Comparison of ENCODE assay signal across 9 cellular contexts in the genomic region with DNA sequence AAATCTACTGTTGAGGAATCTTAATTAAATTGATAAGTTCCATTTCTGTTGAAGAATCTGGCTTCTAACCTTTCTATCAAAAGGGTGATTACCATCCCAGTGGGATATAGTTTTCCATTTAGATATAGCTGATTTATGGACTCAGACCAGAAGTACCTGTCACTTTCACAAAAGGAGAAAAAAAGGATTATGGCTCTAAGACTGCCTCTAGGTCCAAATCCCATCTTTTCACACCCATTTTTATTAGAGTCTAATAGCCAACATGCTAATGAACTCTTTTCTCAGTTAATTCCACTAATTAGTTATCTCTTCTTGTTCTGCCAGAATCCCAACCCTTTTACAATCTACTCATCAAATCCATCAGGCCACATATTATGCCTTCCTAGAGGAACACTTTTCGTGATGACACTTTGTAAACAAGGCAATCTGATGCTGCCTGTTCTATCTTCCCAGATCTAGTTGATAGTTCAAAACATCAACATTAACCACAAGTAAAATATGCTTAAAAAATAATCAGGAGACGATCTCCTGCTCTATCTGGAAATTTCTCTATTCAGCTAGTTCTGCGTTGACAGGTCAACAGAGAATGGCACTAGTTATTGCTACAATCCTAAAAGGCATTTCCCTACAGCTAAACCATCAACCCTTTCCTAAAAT. TPM values are rescaled to one million over a fixed set of nuclear protein-coding genes. Genes with fewer than 3 reads are reported as not detected.
DNase-seq lines count a peak whose midpoint lies in the region; ATAC-seq, FAIRE-seq and TF ChIP-seq lines count a peak whose summit lies in the region.
"Had no signal": no experiment of that assay in that cellular context is flagged by ENCODE, and none has a peak within 500 bp of the region (broad histone marks: within the 10 kb centered on the region; RNA-seq: fewer than 3 reads in every experiment).

No MANE protein-coding gene starts in this region.

- DNase-seq in Calu3 (no peak), NT2/D1 (ENCODE audit: low read depth, low spot score) (no peak), endothelial cell of umbilical vein (ENCODE audit: low read depth, low spot score) (no peak), progenitor cell of endocrine pancreas (ENCODE audit: low spot score, unreplicated experiment) (no peak), anterior cingulate cortex (lab: John Stamatoyannopoulos, UW) (no peak), DMS 273 (lab: John Stamatoyannopoulos, UW; ENCODE audit: unreplicated experiment) (no peak), left lobe of liver (ENCODE audit: low spot score) (no peak)

- H3K27me3 Mint-ChIP-seq in Calu3 (ENCODE audit: unreplicated experiment), result no peaks in the 10 kb centered on the region
- H3K27me3 Mint-ChIP-seq in progenitor cell of endocrine pancreas, result no peaks in the 10 kb centered on the region

- CTCF ChIA-PET in Calu3 (lab: Charles Lee) (interaction anchor here (0.6 to 1.4 kb wide), 5 partner anchors 15 to 101 kb away, joined by 3 to 5 read pairs (median 4); partner anchors contain the start of gene SLC9A8), endothelial cell of umbilical vein (lab: Charles Lee) (interaction anchor here (0.7 to 3.3 kb wide), 6 partner anchors 14 to 1220 kb away, joined by 3 to 14 read pairs (median 3); partner anchors contain the start of gene ADNP)

- no peak overlapping the region for H3K9ac ChIP-seq in NT2/D1 (ENCODE audit: insufficient read length, low read depth)
- H3K9ac ChIP-seq in endothelial cell of umbilical vein (replicated peaks; ENCODE audit: extremely low read depth, insufficient read depth, low read length), result peak overlapping the region; percentile 93

- peak overlapping the region; percentile 72 for H3K4me2 ChIP-seq in endothelial cell of umbilical vein (ENCODE audit: insufficient read depth, low read length)

- H3K27ac ChIP-seq in endothelial cell of umbilical vein (ENCODE audit: insufficient read depth, low read depth, low read length), result no peak overlapping the region

- peaks cover 70% of the 10 kb centered on the region for H3K79me2 ChIP-seq in endothelial cell of umbilical vein (ENCODE audit: control insufficient read depth, insufficient read depth, low read length)

- peak overlapping the region; percentile 89 for H3K27ac Mint-ChIP-seq in Calu3 (ENCODE audit: unreplicated experiment)
- H3K27ac Mint-ChIP-seq in progenitor cell of endocrine pancreas, result no peak overlapping the region

- no peak for FAIRE-seq in endothelial cell of umbilical vein (lab: Jason Lieb, UNC)
- FAIRE-seq: GM18507 had no signal

- H4K20me1 ChIP-seq in endothelial cell of umbilical vein (replicated peaks; ENCODE audit: control insufficient read depth, extremely low read depth, insufficient read depth, low read length), result peaks cover under 1% of the 10 kb centered on the region

- H3K36me3 ChIP-seq in NT2/D1 (ENCODE audit: insufficient read depth, insufficient read length, low read length), result peaks cover 18% of the 10 kb centered on the region
- H3K36me3 ChIP-seq in endothelial cell of umbilical vein (ENCODE audit: control insufficient read depth in 2 of 2, extremely low read depth in 1 of 2, insufficient read depth in 2 of 2, low read length in 2 of 2), result no peaks in the 10 kb centered on the region

- no peaks in the 10 kb centered on the region for H3K9me3 Mint-ChIP-seq in Calu3 (ENCODE audit: low read depth, unreplicated experiment)
- H3K9me3 Mint-ChIP-seq in progenitor cell of endocrine pancreas (ENCODE audit: low read depth), result no peaks in the 10 kb centered on the region

- peaks cover 5% of the 10 kb centered on the region for H3K4me1 ChIP-seq in NT2/D1 (ENCODE audit: insufficient read depth, insufficient read length)
- peaks cover 19% of the 10 kb centered on the region for H3K4me1 ChIP-seq in endothelial cell of umbilical vein (ENCODE audit: control insufficient read depth, extremely low read depth, insufficient read depth, low read length)

- H3K36me3 Mint-ChIP-seq in Calu3 (ENCODE audit: insufficient read depth, unreplicated experiment) (peaks cover 41% of the 10 kb centered on the region), progenitor cell of endocrine pancreas (ENCODE audit: insufficient read depth) (no peaks in the 10 kb centered on the region)

- ATAC-seq in GM18861 (IDR thresholded peaks at IDR 0.05; ENCODE audit: unreplicated experiment) (no peak), left lobe of liver (no peak)

- no peak for TF ChIP-seq POLR2A in endothelial cell of umbilical vein (IDR thresholded peaks at IDR 0.05; ENCODE audit: low read depth, low read length)

- intact Hi-C loops in Calu3 (cut with micrococcal nuclease; ENCODE audit: unreplicated experiment), result loop anchor here (5.0 kb wide), 3 partner anchors 34 to 99 kb away; no protein-coding TSS in a partner anchor
- intact Hi-C loops in endothelial cell of umbilical vein (cut with micrococcal nuclease), result loop anchor here (1.0 to 5.0 kb wide), 2 partner anchors 10 to 49 kb away; no protein-coding TSS in a partner anchor

- BruUV-seq in Calu3 (replicated peaks; lab: Mats Ljungman, UMichigan), result TSS peak; percentile 33
- BruUV-seq in endothelial cell of umbilical vein (replicated peaks; lab: Mats Ljungman, UMichigan), result TSS peak; percentile 9

- H2AFZ ChIP-seq in endothelial cell of umbilical vein (ENCODE audit: low read depth, low read length), result no peak overlapping the region

- H3K4me3 ChIP-seq in NT2/D1 (ENCODE audit: insufficient read length, low read depth), result peak overlapping the region; percentile 86
- peak overlapping the region in 1 of 3 experiments; percentile 81 for H3K4me3 ChIP-seq in endothelial cell of umbilical vein (replicated peaks in 1 of 3; ENCODE audit: insufficient read depth in 1 of 3, low read depth in 1 of 3, low read length in 3 of 3)

- dilution Hi-C loops in endothelial cell of umbilical vein (cut with MboI; ENCODE audit: extremely low pct_ligation_motif_present, low sequenced_read_pairs), result no loop called here

- H3K9me1 ChIP-seq in endothelial cell of umbilical vein (replicated peaks; ENCODE audit: control insufficient read depth, extremely low read depth, insufficient read depth, low read length), result no peaks in the 10 kb centered on the region

- H3K4me3 Mint-ChIP-seq in Calu3 (ENCODE audit: low read depth, unreplicated experiment) (peak overlapping the region; percentile 92), progenitor cell of endocrine pancreas (ENCODE audit: low read depth) (peak overlapping the region; percentile 87)

- no peaks in the 10 kb centered on the region for H3K9me3 ChIP-seq in NT2/D1 (ENCODE audit: insufficient read depth, low read length)
- no peaks in the 10 kb centered on the region for H3K9me3 ChIP-seq in endothelial cell of umbilical vein (replicated peaks; ENCODE audit: control insufficient read depth, insufficient read depth, low read length)

- POLR2A ChIA-PET in endothelial cell of umbilical vein (lab: Charles Lee), result interaction anchor here (0.6 kb wide), 1 partner anchor 35 kb away, joined by 3 read pairs; no protein-coding TSS in a partner anchor

- TF ChIP-seq CTCF in Calu3 (IDR thresholded peaks at IDR 0.05; ENCODE audit: unreplicated experiment) (no peak), endothelial cell of umbilical vein (IDR thresholded peaks at IDR 0.05; ENCODE audit: extremely low read depth in 1 of 2, insufficient read depth in 1 of 2, low read depth in 1 of 2, low read length in 2 of 2) (no peak), progenitor cell of endocrine pancreas (IDR thresholded peaks at IDR 0.05; ENCODE audit: unreplicated experiment) (no peak)

- H3K4me1 Mint-ChIP-seq in Calu3 (ENCODE audit: low read depth, unreplicated experiment), result peaks cover 47% of the 10 kb centered on the region
- H3K4me1 Mint-ChIP-seq in progenitor cell of endocrine pancreas (ENCODE audit: low read depth), result peaks cover 25% of the 10 kb centered on the region

- H3K27me3 ChIP-seq in NT2/D1 (ENCODE audit: insufficient read depth, insufficient read length) (no peaks in the 10 kb centered on the region), endothelial cell of umbilical vein (ENCODE audit: control insufficient read depth in 2 of 2, insufficient read depth in 2 of 2, low read length in 2 of 2) (no peaks in the 10 kb centered on the region)

TF ChIP-seq in endothelial cell of umbilical vein, 7 proteins besides CTCF, POLR2A, EP300 and RAD21:
- no peak for TF ChIP-seq GATA2 (IDR thresholded peaks at IDR 0.05; ENCODE audit: insufficient read depth, insufficient read length, low read depth, low read length)
- TF ChIP-seq FOS (IDR thresholded peaks at IDR 0.05; ENCODE audit: borderline replicate concordance, insufficient read depth, low read length), result no peak
- TF ChIP-seq JUN (IDR thresholded peaks at IDR 0.05; ENCODE audit: borderline replicate concordance, insufficient read depth, insufficient read length, low read depth), result no peak
- TF ChIP-seq POLR2AphosphoS5 (IDR thresholded peaks at IDR 0.05; ENCODE audit: insufficient read depth, low read depth, low read length), result no peak
- no peak for TF ChIP-seq MAX (IDR thresholded peaks at IDR 0.05; ENCODE audit: insufficient read depth, insufficient read length)
- TF ChIP-seq MYC (IDR thresholded peaks at IDR 0.05; ENCODE audit: low read depth, low read length), result no peak
- TF ChIP-seq EZH2 (IDR thresholded peaks at IDR 0.05; ENCODE audit: borderline replicate concordance, low read depth, low read length, severe bottlenecking), result no peak

RNA-seq across cellular contexts. Expression of gene B4GALT5, which starts 2.2 kb away (rescaled TPM):
- 117 and 131 TPM in 2 replicates for total RNA-seq in Calu3 (2022)
- 58.5 and 70.1 TPM in 2 replicates for total RNA-seq in endothelial cell of umbilical vein
- polyA plus RNA-seq in endothelial cell of umbilical vein, result 51.0 and 54.4 TPM in 2 replicates
- polyA plus RNA-seq in endothelial cell of umbilical vein (2011; cell fraction: cytosol; rRNA removed), result 48.8 and 51.0 TPM in 2 replicates
- 28.9 and 29.6 TPM in 2 replicates for polyA plus RNA-seq in endothelial cell of umbilical vein (2011; cell fraction: nucleus; rRNA removed)
- polyA plus RNA-seq in endothelial cell of umbilical vein (2012), result 33.3 and 39.7 TPM in 2 replicates
- 80.5 and 82.9 TPM in 2 replicates for polyA minus RNA-seq in endothelial cell of umbilical vein
- polyA minus RNA-seq in endothelial cell of umbilical vein (2011; cell fraction: cytosol; rRNA and poly(A)+ RNA removed), result 28.1 TPM
- 17.1 and 20.8 TPM in 2 replicates for polyA minus RNA-seq in endothelial cell of umbilical vein (2011; cell fraction: nucleus; rRNA and poly(A)+ RNA removed)
- 58.6 and 58.8 TPM in 2 replicates for total RNA-seq in progenitor cell of endocrine pancreas
- total RNA-seq in left lobe of liver, result 10.5 TPM
